In the genomic region with DNA sequence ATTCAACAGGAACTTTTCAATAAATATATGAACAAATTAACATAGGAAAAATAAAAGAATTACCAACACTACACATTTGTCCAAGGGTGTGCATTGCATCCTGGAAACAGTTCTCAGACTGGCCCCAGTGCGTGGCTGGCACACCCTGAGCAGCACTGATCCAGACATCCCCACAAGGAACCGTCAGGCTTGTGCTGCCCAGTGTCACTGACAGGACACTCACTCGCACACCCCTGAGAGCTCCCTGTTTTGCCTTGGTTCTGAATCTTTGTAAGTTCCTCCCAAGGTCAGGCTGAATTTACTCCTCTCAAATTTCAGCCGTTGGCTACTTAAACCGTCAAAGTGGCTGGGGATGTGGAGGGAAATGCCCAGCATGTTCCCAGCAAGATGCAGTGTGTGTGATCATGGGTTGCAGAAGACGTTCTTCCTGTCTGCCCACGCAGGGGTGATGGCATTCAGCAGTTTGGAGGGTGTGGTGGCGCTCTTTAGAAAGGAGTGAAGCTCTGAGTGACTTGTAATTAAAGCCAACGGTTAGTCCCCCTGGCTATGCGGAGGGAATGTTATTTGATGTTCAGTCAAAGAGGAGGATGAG, we compare ENCODE assay signal across 1 cellular context.
TF ChIP-seq lines count a peak whose summit lies in the region.

No MANE protein-coding gene starts in this region.

TF ChIP-seq in endothelial cell of umbilical vein, 7 proteins besides CTCF, POLR2A, EP300 and RAD21:
- TF ChIP-seq FOS (IDR thresholded peaks at IDR 0.05; ENCODE audit: borderline replicate concordance, insufficient read depth, low read length) = peak; percentile 4
- TF ChIP-seq MAX (IDR thresholded peaks at IDR 0.05; ENCODE audit: insufficient read depth, insufficient read length) = peak; percentile 3
- no peak for TF ChIP-seq JUN (IDR thresholded peaks at IDR 0.05; ENCODE audit: borderline replicate concordance, insufficient read depth, insufficient read length, low read depth)
- no peak for TF ChIP-seq EZH2 (IDR thresholded peaks at IDR 0.05; ENCODE audit: borderline replicate concordance, low read depth, low read length, severe bottlenecking)
- TF ChIP-seq GATA2 (IDR thresholded peaks at IDR 0.05; ENCODE audit: insufficient read depth, insufficient read length, low read depth, low read length) = no peak
- TF ChIP-seq POLR2AphosphoS5 (IDR thresholded peaks at IDR 0.05; ENCODE audit: insufficient read depth, low read depth, low read length) = peak; percentile 97
- TF ChIP-seq MYC (IDR thresholded peaks at IDR 0.05; ENCODE audit: low read depth, low read length) = no peak
